ENCODE assay signal across 11 cellular contexts in genomic region chr6:125102901-125103300, GRCh38. TPM values are rescaled to one million over a fixed set of nuclear protein-coding genes. Genes with fewer than 3 reads are reported as not detected.
DNase-seq lines count a peak whose midpoint lies in the region; ATAC-seq and TF ChIP-seq lines count a peak whose summit lies in the region.
"Had no signal": no experiment of that assay in that cellular context is flagged by ENCODE, and none has a peak within 500 bp of the region (broad histone marks: within the 10 kb centered on the region; RNA-seq: fewer than 3 reads in every experiment).

No MANE protein-coding gene starts in this region.

- peaks cover 56% of the 10 kb centered on the region for H3K4me1 Mint-ChIP-seq in brain

- peak overlapping the region in 2 of 5 experiments; percentile 7 to 39 for H3K4me3 Mint-ChIP-seq in brain
- H3K4me3 Mint-ChIP-seq: activated naive CD4-positive, alpha-beta T cell treated with anti-CD3 and anti-CD28 coated beads, Interleukin-2, amount 10 ng/mL, durations not matched to agents 7 days and 5 days had no signal

- H3K27ac ChIP-seq in left ventricle myocardium inferior (replicated peaks), result no peak overlapping the region
- peak overlapping the region; percentile 31 to 40 for H3K27ac ChIP-seq in aorta (ENCODE audit: low read depth in 1 of 2, low read length in 2 of 2)
- H3K27ac ChIP-seq: parathyroid adenoma had no signal

- DNase-seq in left cardiac atrium (no peak), left ventricle myocardium inferior (no peak), iris pigment epithelial cell (ENCODE audit: low read depth) (peak; percentile 92), aorta (no peak), GM10248 (ENCODE audit: extremely low spot score) (no peak)
- no peak for DNase-seq in stimulated activated CD4-positive, alpha-beta T cell treated with anti-CD3 and anti-CD28 coated beads, Interleukin-4, amount 100 ng/mL, for 4 hours
- DNase-seq: activated naive CD4-positive, alpha-beta T cell treated with anti-CD3 and anti-CD28 coated beads, Interleukin-2, amount 10 ng/mL, durations not matched to agents 7 days and 5 days; NCI-H1417 treated with DMSO at 0.1 percent for 48 hours had no signal

- H3K27ac Mint-ChIP-seq in brain, result peak overlapping the region in 3 of 5 experiments; percentile 50 to 87 (median 77)
- H3K27ac Mint-ChIP-seq: activated naive CD4-positive, alpha-beta T cell treated with anti-CD3 and anti-CD28 coated beads, Interleukin-2, amount 10 ng/mL, durations not matched to agents 7 days and 5 days had no signal

- H3K9me3 Mint-ChIP-seq in brain, result peaks cover 4 to 9% (median 4%) of the 10 kb centered on the region in 5 experiments
- H3K9me3 Mint-ChIP-seq: activated naive CD4-positive, alpha-beta T cell treated with anti-CD3 and anti-CD28 coated beads, Interleukin-2, amount 10 ng/mL, durations not matched to agents 7 days and 5 days had no signal

- peaks cover 34% of the 10 kb centered on the region for H3K27me3 Mint-ChIP-seq in brain

- intact Hi-C loops in left cardiac atrium (cut with DNase I), result no loop called here
- intact Hi-C loops in left ventricle myocardium inferior (cut with micrococcal nuclease), result no loop called here
- intact Hi-C loops in aorta (cut with DNase I), result loop anchor here (5.0 kb wide), 1 partner anchor 141 kb away; the partner anchor contains the start of gene RNF217 (in 2 of the 2)

- H3K27me3 ChIP-seq in left ventricle myocardium inferior (ENCODE audit: low read depth), result no peaks in the 10 kb centered on the region
- H3K27me3 ChIP-seq in aorta (ENCODE audit: control insufficient read depth in 1 of 2, insufficient read depth in 2 of 2, low read length in 1 of 2), result no peaks in the 10 kb centered on the region

- H3K9me3 ChIP-seq in left ventricle myocardium inferior (replicated peaks) (no peaks in the 10 kb centered on the region), aorta (ENCODE audit: control insufficient read depth, low read length) (no peaks in the 10 kb centered on the region)

- H3K36me3 ChIP-seq in left ventricle myocardium inferior (no peaks in the 10 kb centered on the region), aorta (ENCODE audit: control insufficient read depth in 1 of 2, insufficient read depth in 2 of 2, low read length in 1 of 2) (no peaks in the 10 kb centered on the region)

- POLR2A ChIA-PET in GM10248 (lab: Yijun Ruan, JAX), result no interaction called here

- no peak overlapping the region for H3K4me3 ChIP-seq in left ventricle myocardium inferior
- H3K4me3 ChIP-seq in aorta (ENCODE audit: low read length in 2 of 2), result no peak overlapping the region

- CTCF ChIA-PET in GM10248 (lab: Yijun Ruan, JAX), result interaction anchor here (1.2 kb wide), 1 partner anchor 11 kb away, joined by 3 read pairs; no protein-coding TSS in a partner anchor

- TF ChIP-seq CTCF in left ventricle myocardium inferior (IDR thresholded peaks at IDR 0.05; ENCODE audit: borderline replicate concordance), result no peak
- TF ChIP-seq CTCF in brain (conservative IDR thresholded peaks at IDR 0.05), result no peak
- no peak for TF ChIP-seq CTCF in GM10248 (IDR thresholded peaks at IDR 0.05; ENCODE audit: control extremely low read depth, extremely low read depth, low read depth, missing control alignments)

- WGBS in aorta, 2 donors, result 10 to 17% methylated on average over 2 of the region's 2 CpGs

- H3K36me3 Mint-ChIP-seq in brain, result no peaks in the 10 kb centered on the region
- H3K36me3 Mint-ChIP-seq: activated naive CD4-positive, alpha-beta T cell treated with anti-CD3 and anti-CD28 coated beads, Interleukin-2, amount 10 ng/mL, durations not matched to agents 7 days and 5 days had no signal

- peaks cover 18% of the 10 kb centered on the region for H3K4me1 ChIP-seq in left ventricle myocardium inferior
- H3K4me1 ChIP-seq in aorta (ENCODE audit: control insufficient read depth in 1 of 2, insufficient read depth in 2 of 2, low read length in 2 of 2), result peaks cover 0 to 7% of the 10 kb centered on the region in 2 donors
- H3K4me1 ChIP-seq: parathyroid adenoma had no signal

- peak; percentile 10 to 29 for ATAC-seq in left cardiac atrium
- ATAC-seq in aorta (ENCODE audit: low FRiP score), result no peak
- no peak for ATAC-seq in HG03108 (IDR thresholded peaks at IDR 0.05; ENCODE audit: unreplicated experiment)

RNA-seq across cellular contexts. Expression of gene TPD52L1, which starts 50.7 kb away (rescaled TPM):
- total RNA-seq in left cardiac atrium, result 10 to 100 TPM; 27.9 to 50.4 TPM
- total RNA-seq in left ventricle myocardium inferior, result 64.0 TPM
- polyA plus RNA-seq in brain (ENCODE audit: insufficient read depth, low read depth, low replicate concordance), result 33.9 TPM
- 10 to 100 TPM; 39.0 to 54.1 TPM for total RNA-seq in aorta
- polyA plus RNA-seq in aorta, result 10 to 100 TPM; 25.5 to 78.0 TPM

Comparison
In these comparisons a context has a peak if more than half of its experiments do, and no peak if none do; other contexts are left out.
1. ATAC-seq: peak in left cardiac atrium (2 of 2); none in aorta (single experiment) and HG03108 (single experiment).
2. intact Hi-C loops: an anchor here in aorta (5.0 kb wide); none called in left cardiac atrium and left ventricle myocardium inferior.